In genomic region chr20:13588049-13588448, GRCh38 we compare ENCODE assay signal across 1 cellular context.
TF ChIP-seq lines count a peak whose summit lies in the region.

No MANE protein-coding gene starts in this region.

TF ChIP-seq in HEK293, 187 proteins besides CTCF, POLR2A, EP300 and RAD21 (continued from another document):
- TF ChIP-seq ZNF518A (tag by site-specific recombination; conservative IDR thresholded peaks at IDR 0.05; ENCODE audit: low read depth), result no peak
